Comparison of ENCODE assay signal across 1 cellular context in the genomic region with DNA sequence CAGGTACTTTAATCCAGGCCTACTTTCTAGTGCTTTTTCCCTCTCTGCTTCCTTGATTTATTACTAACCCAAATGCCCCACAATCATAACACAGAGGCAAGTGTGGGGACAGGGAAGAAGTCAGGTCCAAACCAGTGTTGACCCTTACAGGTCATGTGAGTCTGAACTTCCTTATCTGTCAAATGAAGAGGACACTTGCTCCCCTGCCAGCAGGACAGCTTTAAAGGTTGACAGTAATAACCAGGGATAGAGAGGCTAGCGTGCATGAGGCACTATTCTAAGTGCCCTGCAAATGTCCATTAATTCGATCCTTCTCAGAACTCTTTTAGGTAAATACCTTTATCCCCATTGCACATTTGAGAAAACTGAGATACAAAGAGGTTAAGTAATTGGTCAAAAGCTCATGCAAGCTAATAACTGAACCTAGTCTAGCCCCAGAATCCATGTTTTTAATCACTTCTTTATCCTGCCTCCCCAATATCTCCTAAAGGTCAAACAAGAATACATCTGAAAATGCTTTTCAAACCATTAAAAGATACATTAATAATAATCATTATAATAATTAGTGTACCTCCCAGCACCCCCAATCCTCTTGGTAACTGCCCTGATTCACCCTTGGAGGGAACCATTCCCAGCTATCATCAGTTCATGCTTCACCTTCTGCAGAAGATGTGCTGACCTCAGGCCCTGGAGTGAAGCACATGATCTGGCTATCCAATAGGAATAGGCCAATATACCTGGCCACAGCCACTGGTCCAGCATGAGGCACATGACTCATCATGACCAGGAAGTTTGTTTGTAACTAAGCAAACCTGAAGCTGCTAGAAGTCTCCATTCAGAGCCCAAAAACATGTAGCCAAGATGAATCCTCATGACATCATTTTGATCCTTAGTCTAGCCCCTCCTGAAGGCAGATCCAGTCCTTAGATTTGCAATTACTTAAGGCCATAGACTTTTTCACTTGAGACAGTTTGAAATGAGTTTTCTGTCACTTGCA.
TF ChIP-seq lines count a peak whose summit lies in the region.

No MANE protein-coding gene starts in this region.

TF ChIP-seq in K562, 482 proteins besides CTCF, POLR2A, EP300 and RAD21 (continued from another document and continues in another):
- TF ChIP-seq, protein P1, sequence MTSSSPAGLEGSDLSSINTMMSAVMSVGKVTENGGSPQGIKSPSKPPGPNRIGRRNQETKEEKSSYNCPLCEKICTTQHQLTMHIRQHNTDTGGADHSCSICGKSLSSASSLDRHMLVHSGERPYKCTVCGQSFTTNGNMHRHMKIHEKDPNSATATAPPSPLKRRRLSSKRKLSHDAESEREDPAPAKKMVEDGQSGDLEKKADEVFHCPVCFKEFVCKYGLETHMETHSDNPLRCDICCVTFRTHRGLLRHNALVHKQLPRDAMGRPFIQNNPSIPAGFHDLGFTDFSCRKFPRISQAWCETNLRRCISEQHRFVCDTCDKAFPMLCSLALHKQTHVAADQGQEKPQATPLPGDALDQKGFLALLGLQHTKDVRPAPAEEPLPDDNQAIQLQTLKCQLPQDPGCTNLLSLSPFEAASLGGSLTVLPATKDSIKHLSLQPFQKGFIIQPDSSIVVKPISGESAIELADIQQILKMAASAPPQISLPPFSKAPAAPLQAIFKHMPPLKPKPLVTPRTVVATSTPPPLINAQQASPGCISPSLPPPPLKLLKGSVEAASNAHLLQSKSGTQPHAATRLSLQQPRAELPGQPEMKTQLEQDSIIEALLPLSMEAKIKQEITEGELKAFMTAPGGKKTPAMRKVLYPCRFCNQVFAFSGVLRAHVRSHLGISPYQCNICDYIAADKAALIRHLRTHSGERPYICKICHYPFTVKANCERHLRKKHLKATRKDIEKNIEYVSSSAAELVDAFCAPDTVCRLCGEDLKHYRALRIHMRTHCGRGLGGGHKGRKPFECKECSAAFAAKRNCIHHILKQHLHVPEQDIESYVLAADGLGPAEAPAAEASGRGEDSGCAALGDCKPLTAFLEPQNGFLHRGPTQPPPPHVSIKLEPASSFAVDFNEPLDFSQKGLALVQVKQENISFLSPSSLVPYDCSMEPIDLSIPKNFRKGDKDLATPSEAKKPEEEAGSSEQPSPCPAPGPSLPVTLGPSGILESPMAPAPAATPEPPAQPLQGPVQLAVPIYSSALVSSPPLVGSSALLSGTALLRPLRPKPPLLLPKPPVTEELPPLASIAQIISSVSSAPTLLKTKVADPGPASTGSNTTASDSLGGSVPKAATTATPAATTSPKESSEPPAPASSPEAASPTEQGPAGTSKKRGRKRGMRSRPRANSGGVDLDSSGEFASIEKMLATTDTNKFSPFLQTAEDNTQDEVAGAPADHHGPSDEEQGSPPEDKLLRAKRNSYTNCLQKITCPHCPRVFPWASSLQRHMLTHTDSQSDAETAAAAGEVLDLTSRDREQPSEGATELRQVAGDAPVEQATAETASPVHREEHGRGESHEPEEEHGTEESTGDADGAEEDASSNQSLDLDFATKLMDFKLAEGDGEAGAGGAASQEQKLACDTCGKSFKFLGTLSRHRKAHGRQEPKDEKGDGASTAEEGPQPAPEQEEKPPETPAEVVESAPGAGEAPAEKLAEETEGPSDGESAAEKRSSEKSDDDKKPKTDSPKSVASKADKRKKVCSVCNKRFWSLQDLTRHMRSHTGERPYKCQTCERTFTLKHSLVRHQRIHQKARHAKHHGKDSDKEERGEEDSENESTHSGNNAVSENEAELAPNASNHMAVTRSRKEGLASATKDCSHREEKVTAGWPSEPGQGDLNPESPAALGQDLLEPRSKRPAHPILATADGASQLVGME (CRISPR knock-in tag; IDR thresholded peaks at IDR 0.05) = peak; percentile 60; the same call in 1 of the 2 replicates
- peak; percentile 75 for TF ChIP-seq C11orf30 (IDR thresholded peaks at IDR 0.05; ENCODE audit: low read depth)
- TF ChIP-seq ZNF239 (CRISPR knock-in tag; IDR thresholded peaks at IDR 0.05) = no peak
- peak; percentile 72 for TF ChIP-seq MEIS2 (IDR thresholded peaks at IDR 0.05; ENCODE audit: partially characterized antibody)
- no peak for TF ChIP-seq PCBP1 (IDR thresholded peaks at IDR 0.05; ENCODE audit: low read depth, low read length, poor library complexity, severe bottlenecking)
- peak; percentile 69; the same call in 1 of the 2 replicates for TF ChIP-seq DMBX1 (CRISPR knock-in tag; IDR thresholded peaks at IDR 0.05; ENCODE audit: borderline replicate concordance)
- peak; percentile 55 for TF ChIP-seq ARID1B (IDR thresholded peaks at IDR 0.05)
- no peak for TF ChIP-seq ZSCAN32 (CRISPR knock-in tag; IDR thresholded peaks at IDR 0.05)
- no peak for TF ChIP-seq SIN3B (IDR thresholded peaks at IDR 0.05; ENCODE audit: low read depth)
- TF ChIP-seq ZFPM2 (CRISPR knock-in tag; IDR thresholded peaks at IDR 0.05) = no peak
- peak; percentile 55; the same call in 1 of the 2 replicates for TF ChIP-seq SMAD4 (CRISPR knock-in tag; conservative IDR thresholded peaks at IDR 0.05)
- no peak for TF ChIP-seq SIN3A (IDR thresholded peaks at IDR 0.05; ENCODE audit: borderline replicate concordance in 2 of 2, control insufficient read depth in 1 of 2, low read depth in 2 of 2, low read length in 2 of 2)
- TF ChIP-seq, protein P2, sequence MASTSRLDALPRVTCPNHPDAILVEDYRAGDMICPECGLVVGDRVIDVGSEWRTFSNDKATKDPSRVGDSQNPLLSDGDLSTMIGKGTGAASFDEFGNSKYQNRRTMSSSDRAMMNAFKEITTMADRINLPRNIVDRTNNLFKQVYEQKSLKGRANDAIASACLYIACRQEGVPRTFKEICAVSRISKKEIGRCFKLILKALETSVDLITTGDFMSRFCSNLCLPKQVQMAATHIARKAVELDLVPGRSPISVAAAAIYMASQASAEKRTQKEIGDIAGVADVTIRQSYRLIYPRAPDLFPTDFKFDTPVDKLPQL (IDR thresholded peaks at IDR 0.05; ENCODE audit: extremely low read depth, insufficient read length) = no peak
- no peak for TF ChIP-seq ASH1L (IDR thresholded peaks at IDR 0.05; ENCODE audit: borderline replicate concordance, low read depth, partially characterized antibody)
- peak; percentile 80 for TF ChIP-seq BHLHE40 (IDR thresholded peaks at IDR 0.05; ENCODE audit: low read length)
- TF ChIP-seq GTF2A2 (tag; IDR thresholded peaks at IDR 0.05) = no peak
- TF ChIP-seq, protein P3, sequence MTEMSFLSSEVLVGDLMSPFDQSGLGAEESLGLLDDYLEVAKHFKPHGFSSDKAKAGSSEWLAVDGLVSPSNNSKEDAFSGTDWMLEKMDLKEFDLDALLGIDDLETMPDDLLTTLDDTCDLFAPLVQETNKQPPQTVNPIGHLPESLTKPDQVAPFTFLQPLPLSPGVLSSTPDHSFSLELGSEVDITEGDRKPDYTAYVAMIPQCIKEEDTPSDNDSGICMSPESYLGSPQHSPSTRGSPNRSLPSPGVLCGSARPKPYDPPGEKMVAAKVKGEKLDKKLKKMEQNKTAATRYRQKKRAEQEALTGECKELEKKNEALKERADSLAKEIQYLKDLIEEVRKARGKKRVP (CRISPR knock-in tag; IDR thresholded peaks at IDR 0.05) = no peak
- no peak for TF ChIP-seq TARDBP (IDR thresholded peaks at IDR 0.05)
- TF ChIP-seq, protein P4, sequence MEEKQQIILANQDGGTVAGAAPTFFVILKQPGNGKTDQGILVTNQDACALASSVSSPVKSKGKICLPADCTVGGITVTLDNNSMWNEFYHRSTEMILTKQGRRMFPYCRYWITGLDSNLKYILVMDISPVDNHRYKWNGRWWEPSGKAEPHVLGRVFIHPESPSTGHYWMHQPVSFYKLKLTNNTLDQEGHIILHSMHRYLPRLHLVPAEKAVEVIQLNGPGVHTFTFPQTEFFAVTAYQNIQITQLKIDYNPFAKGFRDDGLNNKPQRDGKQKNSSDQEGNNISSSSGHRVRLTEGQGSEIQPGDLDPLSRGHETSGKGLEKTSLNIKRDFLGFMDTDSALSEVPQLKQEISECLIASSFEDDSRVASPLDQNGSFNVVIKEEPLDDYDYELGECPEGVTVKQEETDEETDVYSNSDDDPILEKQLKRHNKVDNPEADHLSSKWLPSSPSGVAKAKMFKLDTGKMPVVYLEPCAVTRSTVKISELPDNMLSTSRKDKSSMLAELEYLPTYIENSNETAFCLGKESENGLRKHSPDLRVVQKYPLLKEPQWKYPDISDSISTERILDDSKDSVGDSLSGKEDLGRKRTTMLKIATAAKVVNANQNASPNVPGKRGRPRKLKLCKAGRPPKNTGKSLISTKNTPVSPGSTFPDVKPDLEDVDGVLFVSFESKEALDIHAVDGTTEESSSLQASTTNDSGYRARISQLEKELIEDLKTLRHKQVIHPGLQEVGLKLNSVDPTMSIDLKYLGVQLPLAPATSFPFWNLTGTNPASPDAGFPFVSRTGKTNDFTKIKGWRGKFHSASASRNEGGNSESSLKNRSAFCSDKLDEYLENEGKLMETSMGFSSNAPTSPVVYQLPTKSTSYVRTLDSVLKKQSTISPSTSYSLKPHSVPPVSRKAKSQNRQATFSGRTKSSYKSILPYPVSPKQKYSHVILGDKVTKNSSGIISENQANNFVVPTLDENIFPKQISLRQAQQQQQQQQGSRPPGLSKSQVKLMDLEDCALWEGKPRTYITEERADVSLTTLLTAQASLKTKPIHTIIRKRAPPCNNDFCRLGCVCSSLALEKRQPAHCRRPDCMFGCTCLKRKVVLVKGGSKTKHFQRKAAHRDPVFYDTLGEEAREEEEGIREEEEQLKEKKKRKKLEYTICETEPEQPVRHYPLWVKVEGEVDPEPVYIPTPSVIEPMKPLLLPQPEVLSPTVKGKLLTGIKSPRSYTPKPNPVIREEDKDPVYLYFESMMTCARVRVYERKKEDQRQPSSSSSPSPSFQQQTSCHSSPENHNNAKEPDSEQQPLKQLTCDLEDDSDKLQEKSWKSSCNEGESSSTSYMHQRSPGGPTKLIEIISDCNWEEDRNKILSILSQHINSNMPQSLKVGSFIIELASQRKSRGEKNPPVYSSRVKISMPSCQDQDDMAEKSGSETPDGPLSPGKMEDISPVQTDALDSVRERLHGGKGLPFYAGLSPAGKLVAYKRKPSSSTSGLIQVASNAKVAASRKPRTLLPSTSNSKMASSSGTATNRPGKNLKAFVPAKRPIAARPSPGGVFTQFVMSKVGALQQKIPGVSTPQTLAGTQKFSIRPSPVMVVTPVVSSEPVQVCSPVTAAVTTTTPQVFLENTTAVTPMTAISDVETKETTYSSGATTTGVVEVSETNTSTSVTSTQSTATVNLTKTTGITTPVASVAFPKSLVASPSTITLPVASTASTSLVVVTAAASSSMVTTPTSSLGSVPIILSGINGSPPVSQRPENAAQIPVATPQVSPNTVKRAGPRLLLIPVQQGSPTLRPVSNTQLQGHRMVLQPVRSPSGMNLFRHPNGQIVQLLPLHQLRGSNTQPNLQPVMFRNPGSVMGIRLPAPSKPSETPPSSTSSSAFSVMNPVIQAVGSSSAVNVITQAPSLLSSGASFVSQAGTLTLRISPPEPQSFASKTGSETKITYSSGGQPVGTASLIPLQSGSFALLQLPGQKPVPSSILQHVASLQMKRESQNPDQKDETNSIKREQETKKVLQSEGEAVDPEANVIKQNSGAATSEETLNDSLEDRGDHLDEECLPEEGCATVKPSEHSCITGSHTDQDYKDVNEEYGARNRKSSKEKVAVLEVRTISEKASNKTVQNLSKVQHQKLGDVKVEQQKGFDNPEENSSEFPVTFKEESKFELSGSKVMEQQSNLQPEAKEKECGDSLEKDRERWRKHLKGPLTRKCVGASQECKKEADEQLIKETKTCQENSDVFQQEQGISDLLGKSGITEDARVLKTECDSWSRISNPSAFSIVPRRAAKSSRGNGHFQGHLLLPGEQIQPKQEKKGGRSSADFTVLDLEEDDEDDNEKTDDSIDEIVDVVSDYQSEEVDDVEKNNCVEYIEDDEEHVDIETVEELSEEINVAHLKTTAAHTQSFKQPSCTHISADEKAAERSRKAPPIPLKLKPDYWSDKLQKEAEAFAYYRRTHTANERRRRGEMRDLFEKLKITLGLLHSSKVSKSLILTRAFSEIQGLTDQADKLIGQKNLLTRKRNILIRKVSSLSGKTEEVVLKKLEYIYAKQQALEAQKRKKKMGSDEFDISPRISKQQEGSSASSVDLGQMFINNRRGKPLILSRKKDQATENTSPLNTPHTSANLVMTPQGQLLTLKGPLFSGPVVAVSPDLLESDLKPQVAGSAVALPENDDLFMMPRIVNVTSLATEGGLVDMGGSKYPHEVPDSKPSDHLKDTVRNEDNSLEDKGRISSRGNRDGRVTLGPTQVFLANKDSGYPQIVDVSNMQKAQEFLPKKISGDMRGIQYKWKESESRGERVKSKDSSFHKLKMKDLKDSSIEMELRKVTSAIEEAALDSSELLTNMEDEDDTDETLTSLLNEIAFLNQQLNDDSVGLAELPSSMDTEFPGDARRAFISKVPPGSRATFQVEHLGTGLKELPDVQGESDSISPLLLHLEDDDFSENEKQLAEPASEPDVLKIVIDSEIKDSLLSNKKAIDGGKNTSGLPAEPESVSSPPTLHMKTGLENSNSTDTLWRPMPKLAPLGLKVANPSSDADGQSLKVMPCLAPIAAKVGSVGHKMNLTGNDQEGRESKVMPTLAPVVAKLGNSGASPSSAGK (IDR thresholded peaks at IDR 0.05) = peak; percentile 49
- TF ChIP-seq JUND (IDR thresholded peaks at IDR 0.05; ENCODE audit: borderline replicate concordance, low read depth, low read length) = peak; percentile 85
- peak; percentile 81; the same call in 2 of the 3 replicates for TF ChIP-seq JUND (tag; IDR thresholded peaks at IDR 0.05; ENCODE audit: borderline replicate concordance, low read depth, low read length)
- TF ChIP-seq, protein P5, sequence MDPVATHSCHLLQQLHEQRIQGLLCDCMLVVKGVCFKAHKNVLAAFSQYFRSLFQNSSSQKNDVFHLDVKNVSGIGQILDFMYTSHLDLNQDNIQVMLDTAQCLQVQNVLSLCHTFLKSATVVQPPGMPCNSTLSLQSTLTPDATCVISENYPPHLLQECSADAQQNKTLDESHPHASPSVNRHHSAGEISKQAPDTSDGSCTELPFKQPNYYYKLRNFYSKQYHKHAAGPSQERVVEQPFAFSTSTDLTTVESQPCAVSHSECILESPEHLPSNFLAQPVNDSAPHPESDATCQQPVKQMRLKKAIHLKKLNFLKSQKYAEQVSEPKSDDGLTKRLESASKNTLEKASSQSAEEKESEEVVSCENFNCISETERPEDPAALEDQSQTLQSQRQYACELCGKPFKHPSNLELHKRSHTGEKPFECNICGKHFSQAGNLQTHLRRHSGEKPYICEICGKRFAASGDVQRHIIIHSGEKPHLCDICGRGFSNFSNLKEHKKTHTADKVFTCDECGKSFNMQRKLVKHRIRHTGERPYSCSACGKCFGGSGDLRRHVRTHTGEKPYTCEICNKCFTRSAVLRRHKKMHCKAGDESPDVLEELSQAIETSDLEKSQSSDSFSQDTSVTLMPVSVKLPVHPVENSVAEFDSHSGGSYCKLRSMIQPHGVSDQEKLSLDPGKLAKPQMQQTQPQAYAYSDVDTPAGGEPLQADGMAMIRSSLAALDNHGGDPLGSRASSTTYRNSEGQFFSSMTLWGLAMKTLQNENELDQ (CRISPR knock-in tag; IDR thresholded peaks at IDR 0.05; ENCODE audit: borderline replicate concordance) = no peak
- no peak for TF ChIP-seq NR2C2 (CRISPR knock-in tag; IDR thresholded peaks at IDR 0.05)
- TF ChIP-seq NR2C2 (tag; IDR thresholded peaks at IDR 0.05) = peak; percentile 90
- no peak for TF ChIP-seq ZNF212 (CRISPR knock-in tag; IDR thresholded peaks at IDR 0.05)
- TF ChIP-seq TOE1 (IDR thresholded peaks at IDR 0.05; ENCODE audit: borderline replicate concordance) = peak; percentile 14; the same call in 1 of the 2 replicates
- no peak for TF ChIP-seq TOE1 (CRISPR knock-in tag; IDR thresholded peaks at IDR 0.05; ENCODE audit: borderline replicate concordance, low read depth)
- peak; percentile 78 for TF ChIP-seq FOS (IDR thresholded peaks at IDR 0.05; ENCODE audit: extremely low read depth, insufficient read length)
